Comparison of ENCODE assay signal across 30 cellular contexts in genomic region chr5:129440424-129440823, GRCh38. TPM values are rescaled to one million over a fixed set of nuclear protein-coding genes. Genes with fewer than 3 reads are reported as not detected.
"Had no signal": no experiment of that assay in that cellular context is flagged by ENCODE, and none has a peak within 500 bp of the region (broad histone marks: within the 10 kb centered on the region; RNA-seq: fewer than 3 reads in every experiment).

No MANE protein-coding gene starts in this region.

- H3K4me3 Mint-ChIP-seq: memory B cell; naive B cell; natural killer cell treated with Interleukin-12 subunit alpha and Interleukin-12 subunit beta and Interleukin-15 and Interleukin-18, amount 100 ng/mL, for 72 hours; neural crest cell; type B pancreatic cell had no signal

- H3K27ac ChIP-seq: coronary artery, esophagus muscularis mucosa, foreskin keratinocyte, gastroesophageal sphincter, heart left ventricle, lower lobe of right lung, neutrophil, parathyroid adenoma, right lobe of liver, testis, tibial artery had no signal

- DNase-seq: dermis blood vessel endothelial cell; effector memory CD4-positive, alpha-beta T cell; foreskin keratinocyte; heart left ventricle; hippocampal formation; left ventricle myocardium superior; lower lobe of right lung; naive B cell; right lobe of liver; stimulated activated CD4-positive, alpha-beta T cell treated with anti-CD3 and anti-CD28 coated beads, Interleukin-12 subunit alpha, Interleukin-12 subunit beta, amount 100 ng/mL, for 4 hours; stimulated activated CD4-positive, alpha-beta T cell treated with anti-CD3 and anti-CD28 coated beads, Interleukin-1b, Interleukin-23, amount 100 ng/mL, for 48 hours; stimulated activated CD4-positive, alpha-beta T cell treated with anti-CD3 and anti-CD28 coated beads, Interleukin-4, amount 100 ng/mL, for 1 hour; stimulated activated CD8-positive, alpha-beta memory T cell treated with anti-CD3 and anti-CD28 coated beads, Interleukin-4, amount 100 ng/mL, for 48 hours; stimulated activated naive CD4-positive, alpha-beta T cell treated with Interleukin-2 at 50 U/mL for 16 hours; substantia nigra; testis; tibial artery had no signal

- H3K9me3 ChIP-seq: esophagus muscularis mucosa, gastroesophageal sphincter, heart left ventricle, lower lobe of right lung, neutrophil, right lobe of liver, testis, tibial artery had no signal

- H3K4me1 Mint-ChIP-seq: memory B cell, naive B cell, neural crest cell had no signal

- H3K27ac Mint-ChIP-seq: memory B cell; natural killer cell treated with Interleukin-12 subunit alpha and Interleukin-12 subunit beta and Interleukin-15 and Interleukin-18, amount 100 ng/mL, for 72 hours; progenitor cell of endocrine pancreas; type B pancreatic cell had no signal

- H3K9ac ChIP-seq: parathyroid adenoma had no signal

- H2AFZ ChIP-seq: parathyroid adenoma had no signal

- H3K36me3 ChIP-seq: esophagus muscularis mucosa, gastroesophageal sphincter, heart left ventricle, lower lobe of right lung, neutrophil, right lobe of liver, tibial artery had no signal

- H3K4me3 ChIP-seq: coronary artery, esophagus muscularis mucosa, gastroesophageal sphincter, heart left ventricle, lower lobe of right lung, right lobe of liver, smooth muscle cell, testis, tibial artery had no signal

- H3K27me3 ChIP-seq: esophagus muscularis mucosa, foreskin keratinocyte, gastroesophageal sphincter, heart left ventricle, neutrophil, right lobe of liver, testis, tibial artery had no signal

- H3K36me3 Mint-ChIP-seq: memory B cell; naive B cell; natural killer cell treated with Interleukin-12 subunit alpha and Interleukin-12 subunit beta and Interleukin-15 and Interleukin-18, amount 100 ng/mL, for 72 hours; type B pancreatic cell had no signal

- H3K79me2 ChIP-seq: parathyroid adenoma had no signal

- H3K4me1 ChIP-seq: esophagus muscularis mucosa, foreskin keratinocyte, gastroesophageal sphincter, heart left ventricle, lower lobe of right lung, parathyroid adenoma, right lobe of liver, testis, tibial artery had no signal

- ATAC-seq: foreskin keratinocyte; gastroesophageal sphincter; heart left ventricle; left ventricle myocardium superior; lower lobe of right lung; natural killer cell treated with Interleukin-12 subunit alpha and Interleukin-12 subunit beta and Interleukin-15 and Interleukin-18, amount 100 ng/mL, for 72 hours; right lobe of liver had no signal

- H3K4me2 ChIP-seq: smooth muscle cell had no signal

- H3K27me3 Mint-ChIP-seq: memory B cell; naive B cell; natural killer cell treated with Interleukin-12 subunit alpha and Interleukin-12 subunit beta and Interleukin-15 and Interleukin-18, amount 100 ng/mL, for 72 hours; progenitor cell of endocrine pancreas; type B pancreatic cell had no signal

- H3K9me3 Mint-ChIP-seq: memory B cell, neural crest cell, type B pancreatic cell had no signal

RNA-seq across cellular contexts. Expression of gene ADAMTS19, which starts 19.7 kb away (rescaled TPM):
- total RNA-seq: dermis blood vessel endothelial cell; endothelial cell of umbilical vein; lower lobe of right lung; mononuclear cell; natural killer cell treated with Interleukin-12 subunit alpha and Interleukin-12 subunit beta and Interleukin-15 and Interleukin-18, amount 100 ng/mL, for 72 hours; right lobe of liver had no signal
